In the genomic region with DNA sequence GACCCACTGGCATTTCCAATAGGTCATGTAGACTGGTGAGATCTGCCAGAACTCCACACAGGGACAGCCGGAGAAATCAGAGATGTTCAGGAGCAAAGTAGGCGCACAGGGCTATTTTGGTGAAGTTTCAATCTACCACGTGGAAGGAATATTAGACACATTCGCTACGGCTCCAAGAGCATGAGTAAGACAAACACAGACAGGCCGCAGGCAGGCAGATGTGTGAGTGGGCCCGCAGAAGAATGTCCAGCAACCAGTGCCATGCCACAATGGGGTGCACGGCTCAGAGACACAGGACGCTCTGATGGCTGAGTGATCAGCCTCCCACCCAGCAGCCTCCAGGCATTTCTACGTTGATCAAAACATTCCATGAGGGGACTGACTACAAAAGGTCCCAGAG, we compare ENCODE assay signal across 24 cellular contexts. TPM values are rescaled to one million over a fixed set of nuclear protein-coding genes. Genes with fewer than 3 reads are reported as not detected.
DNase-seq lines count a peak whose midpoint lies in the region; ATAC-seq and TF ChIP-seq lines count a peak whose summit lies in the region.
"Had no signal": no experiment of that assay in that cellular context is flagged by ENCODE, and none has a peak within 500 bp of the region (broad histone marks: within the 10 kb centered on the region; RNA-seq: fewer than 3 reads in every experiment).

No MANE protein-coding gene starts in this region.

- peaks cover 16% of the 10 kb centered on the region for H3K4me1 Mint-ChIP-seq in endodermal cell

- H3K4me1 ChIP-seq in GM23248 (ENCODE audit: insufficient read depth) (peaks cover 60% of the 10 kb centered on the region), endodermal cell (ENCODE audit: control insufficient read depth, insufficient read depth, low read length) (peaks cover 10% of the 10 kb centered on the region), psoas muscle (peaks cover 77% of the 10 kb centered on the region), spleen (peaks cover 46 to 100% (median 63%) of the 10 kb centered on the region in 6 donors)
- H3K4me1 ChIP-seq: Caco-2 had no signal

- ATAC-seq in psoas muscle = peak; percentile 33 to 55 (median 44)
- ATAC-seq: body of pancreas had no signal

- in situ Hi-C loops in GM23248 (cut with MboI) = no loop called here

- no peaks in the 10 kb centered on the region for H3K9me2 ChIP-seq in GM23248 (ENCODE audit: insufficient read depth)
- H3K9me2 ChIP-seq: SK-N-SH had no signal

- H3K9me3 ChIP-seq in GM23248 (ENCODE audit: low read depth) (no peaks in the 10 kb centered on the region), endodermal cell (ENCODE audit: control insufficient read depth, low read length) (no peaks in the 10 kb centered on the region), psoas muscle (no peaks in the 10 kb centered on the region), spleen (no peaks in the 10 kb centered on the region)
- H3K9me3 ChIP-seq: body of pancreas, Caco-2, HAP-1, SK-N-SH had no signal

- H4K20me1 ChIP-seq in GM23248 (ENCODE audit: insufficient read depth) = no peaks in the 10 kb centered on the region

- TF ChIP-seq POLR2A in spleen (IDR thresholded peaks at IDR 0.05) = no peak

- H3K27ac ChIP-seq in GM23248 (peak overlapping the region; percentile 83), endodermal cell (ENCODE audit: low read depth, low read length) (no peak overlapping the region), psoas muscle (peak overlapping the region; percentile 95), spleen (peak overlapping the region in 3 of 8 donors; percentile 32 to 67 (median 47))
- H3K27ac ChIP-seq: body of pancreas, KMS-11, neural progenitor cell, PC-9 had no signal

- H3K27ac Mint-ChIP-seq in endodermal cell = peak overlapping the region; percentile 1
- H3K27ac Mint-ChIP-seq: activated naive CD4-positive, alpha-beta T cell treated with anti-CD3 and anti-CD28 coated beads for 36 hours; neural progenitor cell had no signal

- H3K36me3 ChIP-seq in GM23248 (ENCODE audit: low read depth) (peaks cover 8% of the 10 kb centered on the region; the same call in 1 of the 2 replicates), endodermal cell (ENCODE audit: control insufficient read depth, insufficient read depth, low read length) (peaks cover 72% of the 10 kb centered on the region), psoas muscle (ENCODE audit: insufficient read depth in 1 of 2, low read depth in 1 of 2) (peaks cover 0 to 16% of the 10 kb centered on the region in 2 donors), spleen (peaks cover 0 to 55% (median 24%) of the 10 kb centered on the region in 6 donors)

- H3K4me3 Mint-ChIP-seq in endodermal cell = no peak overlapping the region
- H3K4me3 Mint-ChIP-seq: activated naive CD4-positive, alpha-beta T cell treated with anti-CD3 and anti-CD28 coated beads for 36 hours; neural progenitor cell had no signal

- H3F3A ChIP-seq in GM23248 (ENCODE audit: insufficient read depth) = peaks cover 28% of the 10 kb centered on the region; the same call in 1 of the 2 replicates

- H3K9ac ChIP-seq in GM23248 (peak overlapping the region; percentile 60), endodermal cell (ENCODE audit: extremely low read depth, low read length, poor library complexity, severe bottlenecking) (no peak overlapping the region)
- H3K9ac ChIP-seq: KMS-11, neural progenitor cell, SK-N-SH had no signal

- no peaks in the 10 kb centered on the region for H3K27me3 Mint-ChIP-seq in endodermal cell (ENCODE audit: insufficient read depth)

- peaks cover 99% of the 10 kb centered on the region for H3K79me2 ChIP-seq in GM23248 (ENCODE audit: insufficient read depth)

- intact Hi-C loops in psoas muscle (cut with DNase I) = no loop called here
- intact Hi-C loops in spleen (cut with DNase I; ENCODE audit: low total_unique reads) = no loop called here

- DNase-seq in AG09309 (ENCODE audit: low read depth) = peak; percentile 52
- peak; percentile 81 for DNase-seq in GM23248
- DNase-seq in endodermal cell = no peak
- peak in 1 of 2 donors; percentile 58 for DNase-seq in psoas muscle
- DNase-seq in spleen = no peak
- no peak for DNase-seq in cerebellar nuclear complex (lab: John Stamatoyannopoulos, UW)
- no peak for DNase-seq in NCI-H1930 (lab: John Stamatoyannopoulos, UW)
- DNase-seq in effector CD8-positive, alpha-beta T cell (lab: John Stamatoyannopoulos, UW) = no peak
- DNase-seq: activated CD4-positive, alpha-beta T cell treated with anti-CD3 and anti-CD28 coated beads for 48 hours; activated naive CD4-positive, alpha-beta T cell treated with anti-CD3 and anti-CD28 coated beads for 36 hours; Caco-2; kidney glomerular epithelial cell; NCI-H1092 treated with DMSO at 0.1 percent for 48 hours; NCI-H69; PC-9; SK-N-SH; substantia nigra; T1000 had no signal

- WGBS in GM23248 (ENCODE audit: low coverage in 1 of 2, low lambda C conversion rate in 2 of 2, missing lambda C conversion rate in 2 of 2), 2 experiments = 39 to 41% methylated on average over 10 of the region's 10 CpGs
- WGBS in endodermal cell (ENCODE audit: insufficient coverage in 1 of 2, insufficient read length in 1 of 2), 2 experiments = 97% methylated on average over 8 to 10 of the region's 10 CpGs
- 29 to 62% (median 35%) methylated on average over 10 of the region's 10 CpGs for WGBS in psoas muscle, 3 donors
- 94 to 97% (median 96%) methylated on average over 10 of the region's 10 CpGs for WGBS in spleen, 5 donors

- TF ChIP-seq CTCF in AG09309 (IDR thresholded peaks at IDR 0.05; ENCODE audit: control insufficient read depth, insufficient read depth, low read depth, low read length, missing control alignments) (no peak), endodermal cell (conservative IDR thresholded peaks at IDR 0.05) (no peak), psoas muscle (IDR thresholded peaks at IDR 0.05) (no peak), spleen (IDR thresholded peaks at IDR 0.05 in 8 of 11, conservative IDR thresholded peaks at IDR 0.05 in 3 of 11) (no peak)

- no peak overlapping the region for H2AFZ ChIP-seq in GM23248
- H2AFZ ChIP-seq: neural progenitor cell, PC-9 had no signal

- H3K36me3 Mint-ChIP-seq in endodermal cell (ENCODE audit: low read depth) = peaks cover 43% of the 10 kb centered on the region

- H3K9me3 Mint-ChIP-seq in endodermal cell = no peaks in the 10 kb centered on the region
- H3K9me3 Mint-ChIP-seq: activated naive CD4-positive, alpha-beta T cell treated with anti-CD3 and anti-CD28 coated beads for 36 hours; neural progenitor cell had no signal

- peak overlapping the region; percentile 39 for H3K4me2 ChIP-seq in GM23248 (ENCODE audit: unreplicated experiment)
- H3K4me2 ChIP-seq: KMS-11, neural progenitor cell, PC-9, SK-N-SH had no signal

- H3K27me3 ChIP-seq in GM23248 (replicated peaks; ENCODE audit: insufficient read depth) = no peaks in the 10 kb centered on the region
- no peaks in the 10 kb centered on the region for H3K27me3 ChIP-seq in endodermal cell (ENCODE audit: control insufficient read depth, insufficient read depth, low read length, poor library complexity, severe bottlenecking)
- no peaks in the 10 kb centered on the region for H3K27me3 ChIP-seq in psoas muscle (ENCODE audit: insufficient read depth in 3 of 3, low read length in 2 of 3)
- H3K27me3 ChIP-seq in spleen (replicated peaks in 1 of 7) = no peaks in the 10 kb centered on the region
- H3K27me3 ChIP-seq: body of pancreas, neural progenitor cell had no signal

- no peak overlapping the region for H3K4me3 ChIP-seq in AG09309 (ENCODE audit: control insufficient read depth, low read depth, low read length)
- no peak overlapping the region for H3K4me3 ChIP-seq in GM23248
- no peak overlapping the region for H3K4me3 ChIP-seq in endodermal cell (ENCODE audit: low read length)
- H3K4me3 ChIP-seq in psoas muscle = no peak overlapping the region
- no peak overlapping the region for H3K4me3 ChIP-seq in spleen
- H3K4me3 ChIP-seq: body of pancreas, HAP-1, neural progenitor cell, PC-9 had no signal

RNA-seq across cellular contexts. Expression of a gene that starts 10.4 kb away (rescaled TPM):
- total RNA-seq in GM23248 (2014; rRNA removed; shearing (Covaris generic)) = 50.3 and 69.4 TPM in 2 replicates
- polyA plus RNA-seq in GM23248 (2016; fragmentation: Nextera tagmentation; extraction: Ambion mirVana) (5.5 and 5.7 TPM in 2 replicates), psoas muscle (10 to 100 TPM; 26.9 to 39.7 (median 30.2) TPM), spleen (10 to 100 TPM; 19.0 to 22.7 (median 21.6) TPM)
- total RNA-seq in endodermal cell (10 to 100 TPM; 28.2 to 39.5 TPM), psoas muscle (10 to 100 TPM; 21.9 to 54.0 (median 31.9) TPM), spleen (10 to 100 TPM; 37.8 to 92.4 (median 49.0) TPM)
- 18.9 TPM for polyA plus RNA-seq in endodermal cell (2013, experiment 1 of 2)
- 21.5 TPM for polyA plus RNA-seq in endodermal cell (2013, experiment 2 of 2)

RNA-seq across cellular contexts. Expression of a gene that starts 39.9 kb away (rescaled TPM):
- total RNA-seq in GM23248 (2014; rRNA removed; shearing (Covaris generic)) = not detected in 2 replicates
- polyA plus RNA-seq in GM23248 (2016; fragmentation: Nextera tagmentation; extraction: Ambion mirVana) (not detected in 2 replicates), psoas muscle (under 1 TPM; 0.51 to 0.95 (median 0.60) TPM), spleen (1 to 10 TPM in 2 of 3 donors, under 1 TPM in 1; 0.41 to 3.2 (median 1.6) TPM)
- total RNA-seq in endodermal cell (10 to 100 TPM; 23.8 to 25.4 TPM), psoas muscle (1 to 10 TPM in 3 of 4 donors, under 1 TPM in 1; 0.32 to 3.1 (median 2.0) TPM), spleen (10 to 100 TPM in 6 of 7 donors, 1 to 10 TPM in 1; 7.8 to 41.4 (median 21.3) TPM)
- 7.3 TPM for polyA plus RNA-seq in endodermal cell (2013, experiment 1 of 2)
- polyA plus RNA-seq in endodermal cell (2013, experiment 2 of 2) = 7.9 TPM
- total RNA-seq: activated naive CD4-positive, alpha-beta T cell treated with anti-CD3 and anti-CD28 coated beads for 36 hours; body of pancreas; Caco-2; dermis microvascular lymphatic vessel endothelial cell; PC-9 had no signal
- polyA plus RNA-seq: AG04450 had no signal

Comparison
In these comparisons a context has a peak if more than half of its experiments do, and no peak if none do; other contexts are left out.
1. DNase-seq: peak in AG09309 (single experiment) and GM23248 (single experiment); none in endodermal cell (single experiment), spleen (single experiment), cerebellar nuclear complex (0 of 2), NCI-H1930 (0 of 2) and effector CD8-positive, alpha-beta T cell (single experiment).